Comparison of ENCODE assay signal across 1 cellular context in genomic region chr2:83851066-83851465, GRCh38.
TF ChIP-seq lines count a peak whose summit lies in the region.

No MANE protein-coding gene starts in this region.

TF ChIP-seq in H1, 55 proteins besides CTCF, POLR2A, EP300 and RAD21 (continued from another document):
- TF ChIP-seq FOSL1 (IDR thresholded peaks at IDR 0.05; ENCODE audit: insufficient read depth, low read depth, low read length), result no peak
- TF ChIP-seq POU5F1 (IDR thresholded peaks at IDR 0.05; ENCODE audit: low read depth, low read length), result no peak
- TF ChIP-seq CREB1 (IDR thresholded peaks at IDR 0.05), result no peak
- no peak for TF ChIP-seq EGR1 (IDR thresholded peaks at IDR 0.05; ENCODE audit: borderline replicate concordance, low read depth, low read length)
- TF ChIP-seq YY1 (IDR thresholded peaks at IDR 0.05; ENCODE audit: low read depth, low read length), result no peak
- TF ChIP-seq CHD2 (IDR thresholded peaks at IDR 0.05; ENCODE audit: low read length), result no peak
- no peak for TF ChIP-seq CBX8 (IDR thresholded peaks at IDR 0.05; ENCODE audit: borderline replicate concordance, low read depth, low read length)
